ENCODE assay signal across 8 cellular contexts in genomic region chr19:41945135-41945766, GRCh38. TPM values are rescaled to one million over a fixed set of nuclear protein-coding genes. Genes with fewer than 3 reads are reported as not detected.
A peak's percentile ranks its signal among the peaks of the same experiment; 100 is the strongest.
DNase-seq lines count a peak whose midpoint lies in the region; ATAC-seq and FAIRE-seq lines count a peak whose summit lies in the region.

No MANE protein-coding gene starts in this region.

- peaks cover 52% of the 10 kb centered on the region for H3K4me1 Mint-ChIP-seq in activated CD8-positive, alpha-beta memory T cell treated with anti-CD3 and anti-CD28 coated beads, Interleukin-2, amount 10 ng/mL, durations not matched to agents 7 days and 5 days

- H3K27ac ChIP-seq in small intestine (ENCODE audit: low read depth in 1 of 2, low read length in 1 of 2) = peak overlapping the region; percentile 30 to 76

- ATAC-seq in HG03196 (IDR thresholded peaks at IDR 0.05; ENCODE audit: unreplicated experiment) = peak; percentile 62
- ATAC-seq in activated CD8-positive, alpha-beta memory T cell treated with anti-CD3 and anti-CD28 coated beads, Interleukin-2, amount 10 ng/mL, durations not matched to agents 7 days and 5 days = peak; percentile 88

- CTCF ChIA-PET in activated CD8-positive, alpha-beta memory T cell treated with anti-CD3 and anti-CD28 coated beads, Interleukin-2, amount 10 ng/mL, durations not matched to agents 7 days and 5 days (lab: Charles Lee) = interaction anchor here (0.6 to 7.7 kb wide), 15 partner anchors 8 to 131 kb away, joined by 3 to 88 read pairs (median 4); partner anchors contain the start of genes ARHGEF1, CD79A, RABAC1 and RPS19

- H3K36me3 Mint-ChIP-seq in activated CD8-positive, alpha-beta memory T cell treated with anti-CD3 and anti-CD28 coated beads, Interleukin-2, amount 10 ng/mL, durations not matched to agents 7 days and 5 days = peaks cover 1% of the 10 kb centered on the region

- no peaks in the 10 kb centered on the region for H3K27me3 ChIP-seq in small intestine (ENCODE audit: control insufficient read depth in 2 of 2, insufficient read depth in 2 of 2, low read length in 2 of 2)

- peak overlapping the region; percentile 91 for H3K27ac Mint-ChIP-seq in activated CD8-positive, alpha-beta memory T cell treated with anti-CD3 and anti-CD28 coated beads, Interleukin-2, amount 10 ng/mL, durations not matched to agents 7 days and 5 days

- no peaks in the 10 kb centered on the region for H3K9me3 Mint-ChIP-seq in activated CD8-positive, alpha-beta memory T cell treated with anti-CD3 and anti-CD28 coated beads, Interleukin-2, amount 10 ng/mL, durations not matched to agents 7 days and 5 days (ENCODE audit: low read depth)

- peaks cover 17% of the 10 kb centered on the region for H3K27me3 Mint-ChIP-seq in activated CD8-positive, alpha-beta memory T cell treated with anti-CD3 and anti-CD28 coated beads, Interleukin-2, amount 10 ng/mL, durations not matched to agents 7 days and 5 days

- peak overlapping the region; percentile 43 for H3K4me3 Mint-ChIP-seq in activated CD8-positive, alpha-beta memory T cell treated with anti-CD3 and anti-CD28 coated beads, Interleukin-2, amount 10 ng/mL, durations not matched to agents 7 days and 5 days

- FAIRE-seq in small intestine (lab: Jason Lieb, UNC) = no peak

- 60 to 85% (median 68%) methylated on average over 8 of the region's 8 CpGs for WGBS in small intestine, 3 donors

- DNase-seq in GM19240 (ENCODE audit: insufficient read length, low spot score) (peak; percentile 90), small intestine (peak; percentile 77), NCI-H2196 (lab: John Stamatoyannopoulos, UW; ENCODE audit: unreplicated experiment) (no peak), AML-193 (lab: John Stamatoyannopoulos, UW) (no peak), medulla oblongata (ENCODE audit: extremely low spot score) (no peak), NCI-H1436 treated with DMSO at 0.1 percent for 48 hours (lab: John Stamatoyannopoulos, UW) (no peak)
- peak; percentile 97 for DNase-seq in activated CD8-positive, alpha-beta memory T cell treated with anti-CD3 and anti-CD28 coated beads, Interleukin-2, amount 10 ng/mL, durations not matched to agents 7 days and 5 days

- H3K9me3 ChIP-seq in small intestine (ENCODE audit: control insufficient read depth, low read depth) = no peaks in the 10 kb centered on the region

- H3K4me1 ChIP-seq in small intestine (ENCODE audit: control insufficient read depth in 2 of 2, insufficient read depth in 1 of 2, low read depth in 1 of 2, low read length in 1 of 2) = no peaks in the 10 kb centered on the region

- no peak overlapping the region for H3K4me3 ChIP-seq in small intestine (ENCODE audit: low read depth in 1 of 2, low read length in 2 of 2)

- H3K36me3 ChIP-seq in small intestine (ENCODE audit: control insufficient read depth in 2 of 2, insufficient read depth in 2 of 2, low read length in 2 of 2) = no peaks in the 10 kb centered on the region

RNA-seq across cellular contexts. Expression of gene RABAC1, which starts 13.9 kb away (rescaled TPM):
- 10 to 100 TPM; 81.3 to 93.9 TPM for total RNA-seq in activated CD8-positive, alpha-beta memory T cell treated with anti-CD3 and anti-CD28 coated beads, Interleukin-2, amount 10 ng/mL, durations not matched to agents 7 days and 5 days
- 100 to 1,000 TPM; 183 to 227 (median 206) TPM for polyA plus RNA-seq in small intestine

RNA-seq across cellular contexts. Expression of gene ERFL, which starts 17.0 kb away (rescaled TPM):
- 1 to 10 TPM; 1.5 to 1.9 TPM for total RNA-seq in activated CD8-positive, alpha-beta memory T cell treated with anti-CD3 and anti-CD28 coated beads, Interleukin-2, amount 10 ng/mL, durations not matched to agents 7 days and 5 days
- polyA plus RNA-seq in small intestine = under 1 TPM in 1 of 3 donors, not detected in 2; 0.21 TPM

RNA-seq across cellular contexts. Expression of gene ATP1A3, which starts 48.8 kb away (rescaled TPM):
- 1 to 10 TPM; 3.4 to 5.6 TPM for total RNA-seq in activated CD8-positive, alpha-beta memory T cell treated with anti-CD3 and anti-CD28 coated beads, Interleukin-2, amount 10 ng/mL, durations not matched to agents 7 days and 5 days
- polyA plus RNA-seq in small intestine = 1 to 10 TPM in 1 of 3 donors, under 1 TPM in 1, not detected in 1; 0.81 to 4.3 TPM

Comparison
In these comparisons a context has a peak if more than half of its experiments do, and no peak if none do; other contexts are left out.
1. DNase-seq: peak in GM19240 (single experiment), activated CD8-positive, alpha-beta memory T cell treated with anti-CD3 and anti-CD28 coated beads, Interleukin-2, amount 10 ng/mL, durations not matched to agents 7 days and 5 days (single experiment) and small intestine (single experiment); none in NCI-H2196 (single experiment), AML-193 (0 of 2), medulla oblongata (single experiment) and NCI-H1436 treated with DMSO at 0.1 percent for 48 hours (single experiment).